13 cellular contexts compared by ENCODE assay signal in genomic region chr4:47642985-47643745, GRCh38.
DNase-seq lines count a peak whose midpoint lies in the region; ATAC-seq, FAIRE-seq and TF ChIP-seq lines count a peak whose summit lies in the region.
"Had no signal": no experiment of that assay in that cellular context is flagged by ENCODE, and none has a peak within 500 bp of the region (broad histone marks: within the 10 kb centered on the region; RNA-seq: fewer than 3 reads in every experiment).

No MANE protein-coding gene starts in this region.

- 56% methylated on average over 7 of the region's 7 CpGs for WGBS in GM12878 (ENCODE audit: insufficient coverage, insufficient replicate concordance, low lambda C conversion rate, missing lambda C conversion rate)
- WGBS in esophagus muscularis mucosa: 39% methylated on average over 7 of the region's 7 CpGs
- WGBS in aorta, 2 donors: 49 to 58% methylated on average over 7 of the region's 7 CpGs

- POLR2A ChIA-PET in GM12878 (lab: Charles Lee): no interaction called here

- H3K4me3 ChIP-seq in GM12878 (no peak overlapping the region), esophagus muscularis mucosa (no peak overlapping the region), aorta (ENCODE audit: low read length in 2 of 2) (no peak overlapping the region)

- no peak for TF ChIP-seq POLR2A in GM12878 (IDR thresholded peaks at IDR 0.05; ENCODE audit: low read depth, low read length)
- no peak for TF ChIP-seq POLR2A in esophagus muscularis mucosa (IDR thresholded peaks at IDR 0.05; ENCODE audit: low read depth)

- TF ChIP-seq EP300 in GM12878 (IDR thresholded peaks at IDR 0.05; ENCODE audit: borderline replicate concordance in 1 of 2, control insufficient read depth in 1 of 2, low read depth in 2 of 2, low read length in 2 of 2) (no peak), esophagus muscularis mucosa (IDR thresholded peaks at IDR 0.05) (no peak)

- no peaks in the 10 kb centered on the region for H3K79me2 ChIP-seq in GM12878 (ENCODE audit: control insufficient read depth, insufficient read depth, low read length)

- TF ChIP-seq CTCF in GM12878 (IDR thresholded peaks at IDR 0.05 in 2 of 3, conservative IDR thresholded peaks at IDR 0.05 in 1 of 3; ENCODE audit: control insufficient read depth in 2 of 3, extremely low read depth in 1 of 3, insufficient read depth in 1 of 3, low read depth in 3 of 3, low read length in 3 of 3): no peak
- no peak for TF ChIP-seq CTCF in esophagus muscularis mucosa (IDR thresholded peaks at IDR 0.05)
- TF ChIP-seq CTCF in GM13976 (IDR thresholded peaks at IDR 0.05; ENCODE audit: borderline replicate concordance, control extremely low read depth, extremely low read depth, insufficient read depth, missing control alignments): no peak

- H3K27ac ChIP-seq in GM12878 (ENCODE audit: control insufficient read depth, insufficient read depth): no peak overlapping the region
- no peak overlapping the region for H3K27ac ChIP-seq in esophagus muscularis mucosa (replicated peaks in 1 of 4)
- H3K27ac ChIP-seq in aorta (ENCODE audit: low read depth in 1 of 2, low read length in 2 of 2): no peak overlapping the region
- H3K27ac ChIP-seq: KMS-11 had no signal

- H3K4me1 ChIP-seq in GM12878 (ENCODE audit: control insufficient read depth, insufficient read depth, low read length) (no peaks in the 10 kb centered on the region), esophagus muscularis mucosa (no peaks in the 10 kb centered on the region), aorta (ENCODE audit: control insufficient read depth in 1 of 2, insufficient read depth in 2 of 2, low read length in 2 of 2) (no peaks in the 10 kb centered on the region)

- ATAC-seq in GM12878 (no peak), aorta (ENCODE audit: low FRiP score) (no peak)
- ATAC-seq: stimulated activated naive CD8-positive, alpha-beta T cell treated with anti-CD3 and anti-CD28 coated beads, Interleukin-15, Interleukin-2, amounts not matched to agents 100 U/mL and 50 U/mL, for 24 hours had no signal

- SMC1A ChIA-PET in GM12878 (lab: Charles Lee; ENCODE audit: uncharacterized antibody, unreplicated experiment): no interaction called here

- H3K9ac ChIP-seq in GM12878 (ENCODE audit: control insufficient read depth, insufficient read depth, low read length): no peak overlapping the region
- H3K9ac ChIP-seq: KMS-11 had no signal

- H3K36me3 ChIP-seq in GM12878 (ENCODE audit: control insufficient read depth in 2 of 2, insufficient read depth in 2 of 2, low read length in 1 of 2) (no peaks in the 10 kb centered on the region), esophagus muscularis mucosa (no peaks in the 10 kb centered on the region), aorta (ENCODE audit: control insufficient read depth in 1 of 2, insufficient read depth in 2 of 2, low read length in 1 of 2) (peaks cover 0 to 4% of the 10 kb centered on the region in 2 donors)

- H3K27me3 ChIP-seq in GM12878 (replicated peaks in 1 of 2; ENCODE audit: control insufficient read depth in 2 of 2, insufficient read depth in 2 of 2, low read length in 1 of 2) (no peaks in the 10 kb centered on the region), esophagus muscularis mucosa (no peaks in the 10 kb centered on the region), aorta (ENCODE audit: control insufficient read depth in 1 of 2, insufficient read depth in 2 of 2, low read length in 1 of 2) (no peaks in the 10 kb centered on the region)

- H3K4me2 ChIP-seq in GM12878 (ENCODE audit: control insufficient read depth, insufficient read depth): no peak overlapping the region
- H3K4me2 ChIP-seq: KMS-11 had no signal

- RAD21 ChIA-PET in GM12878 (lab: Charles Lee; ENCODE audit: unreplicated experiment): no interaction called here

- DNase-seq in Ammon's horn (ENCODE audit: low spot score) (peak; percentile 72), M059J (ENCODE audit: low read depth) (peak; percentile 63), GM12878 (ENCODE audit: low read depth, low spot score) (no peak), left kidney (ENCODE audit: low read depth, low spot score) (peak; percentile 24), esophagus muscularis mucosa (ENCODE audit: extremely low spot score) (no peak), Kasumi-1 (lab: John Stamatoyannopoulos, UW) (no peak), aorta (no peak), GM13976 (ENCODE audit: low spot score) (no peak)
- DNase-seq: central memory CD4-positive, alpha-beta T cell; erythroblast; NCI-H2081; stimulated activated naive CD8-positive, alpha-beta T cell treated with anti-CD3 and anti-CD28 coated beads, Interleukin-15, Interleukin-2, amounts not matched to agents 100 U/mL and 50 U/mL, for 24 hours had no signal

- BruUV-seq in GM12878 (replicated peaks; lab: Mats Ljungman, UMichigan): no TSS peak

- no peaks in the 10 kb centered on the region for H3K9me3 ChIP-seq in GM12878 (replicated peaks; ENCODE audit: control insufficient read depth, insufficient read depth, low read length)
- H3K9me3 ChIP-seq in esophagus muscularis mucosa: no peaks in the 10 kb centered on the region
- no peaks in the 10 kb centered on the region for H3K9me3 ChIP-seq in aorta (ENCODE audit: control insufficient read depth, low read length)

- in situ Hi-C loops in GM12878 (cut with MboI) (no loop called here), GM13976 (cut with MboI; ENCODE audit: low sequenced_read_pairs, unreplicated experiment) (no loop called here)

- no peak for FAIRE-seq in GM12878 (lab: Jason Lieb, UNC)

- no peaks in the 10 kb centered on the region for H4K20me1 ChIP-seq in GM12878 (ENCODE audit: control insufficient read depth, insufficient read depth)

- intact Hi-C loops in GM12878 (cut with micrococcal nuclease; ENCODE audit: unreplicated experiment) (no loop called here), esophagus muscularis mucosa (cut with DNase I) (no loop called here), aorta (cut with DNase I) (no loop called here)

- no peak for TF ChIP-seq RAD21 in GM12878 (IDR thresholded peaks at IDR 0.05; ENCODE audit: insufficient read depth, low read depth, low read length)

- CTCF ChIA-PET in GM12878 (lab: Yijun Ruan, JAX): no interaction called here

- no peak overlapping the region for H2AFZ ChIP-seq in GM12878 (ENCODE audit: control insufficient read depth, low read depth, low read length)

TF ChIP-seq in GM12878, 131 proteins besides CTCF, POLR2A, EP300 and RAD21:
- TF ChIP-seq CREB1 (IDR thresholded peaks at IDR 0.05; ENCODE audit: low read depth) (no peak), E2F4 (IDR thresholded peaks at IDR 0.05; ENCODE audit: low read depth, low read length) (no peak), ETV6 (conservative IDR thresholded peaks at IDR 0.05 in 1 of 2, IDR thresholded peaks at IDR 0.05 in 1 of 2; ENCODE audit: borderline replicate concordance in 1 of 2, low read depth in 1 of 2) (no peak), RAD51 (IDR thresholded peaks at IDR 0.05) (peak; percentile 25; the same call in 1 of the 2 replicates)

Comparison
In these comparisons a context has a peak if more than half of its experiments do, and no peak if none do; other contexts are left out.
1. DNase-seq: peak in Ammon's horn (single experiment), M059J (single experiment) and left kidney (single experiment); none in GM12878 (single experiment), esophagus muscularis mucosa (single experiment), Kasumi-1 (0 of 2), aorta (0 of 2) and GM13976 (single experiment).